ENCODE assay signal across 13 cellular contexts in genomic region chr10:77281719-77282118, GRCh38.
DNase-seq lines count a peak whose midpoint lies in the region; ATAC-seq and TF ChIP-seq lines count a peak whose summit lies in the region.
"Had no signal": no experiment of that assay in that cellular context is flagged by ENCODE, and none has a peak within 500 bp of the region (broad histone marks: within the 10 kb centered on the region; RNA-seq: fewer than 3 reads in every experiment).

No MANE protein-coding gene starts in this region.

- H3K9me3 Mint-ChIP-seq in activated CD8-positive, alpha-beta T cell treated with anti-CD3 and anti-CD28 coated beads, Interleukin-2, amount 10 ng/mL, durations not matched to agents 7 days and 5 days (ENCODE audit: insufficient read depth) = peaks cover 10% of the 10 kb centered on the region
- H3K9me3 Mint-ChIP-seq in immature natural killer cell (peaks cover 0 to 7% (median 0%) of the 10 kb centered on the region in 6 donors), WTC11 (peaks cover 3% of the 10 kb centered on the region; the same call in 1 of the 2 replicates)

- DNase-seq in Jurkat, Clone E6-1 (ENCODE audit: low read depth, low spot score) = peak; percentile 82
- peak; percentile 23 for DNase-seq in activated CD8-positive, alpha-beta T cell treated with anti-CD3 and anti-CD28 coated beads, Interleukin-2, amount 10 ng/mL, durations not matched to agents 7 days and 5 days
- peak; percentile 23 to 32 (median 26) for DNase-seq in immature natural killer cell
- no peak for DNase-seq in tibial artery
- DNase-seq in activated CD4-positive, alpha-beta T cell treated with anti-CD3 and anti-CD28 coated beads, Interleukin-2, amount 50 U/mL, for 1 hour = no peak
- DNase-seq in WTC11 (ENCODE audit: low spot score) = no peak
- DNase-seq: BE2C, H7, NCI-H146, NCI-H526 treated with DMSO at 0.1 percent for 48 hours, SK-N-SH had no signal

- no peak overlapping the region for H3K4me3 ChIP-seq in Jurkat, Clone E6-1 (ENCODE audit: low read length)
- no peak overlapping the region for H3K4me3 ChIP-seq in tibial artery

- H3K4me1 ChIP-seq in tibial artery = peaks cover 0 to 67% (median 25%) of the 10 kb centered on the region in 4 donors

- TF ChIP-seq CTCF in tibial artery (IDR thresholded peaks at IDR 0.05) = no peak
- no peak for TF ChIP-seq CTCF in WTC11 (IDR thresholded peaks at IDR 0.05)

- H3K27me3 Mint-ChIP-seq in activated CD8-positive, alpha-beta T cell treated with anti-CD3 and anti-CD28 coated beads, Interleukin-2, amount 10 ng/mL, durations not matched to agents 7 days and 5 days (ENCODE audit: low read depth) = peaks cover 42% of the 10 kb centered on the region
- H3K27me3 Mint-ChIP-seq in immature natural killer cell (ENCODE audit: low read depth in 3 of 3) (peaks cover 10 to 13% (median 13%) of the 10 kb centered on the region in 3 donors), WTC11 (ENCODE audit: low read depth) (no peaks in the 10 kb centered on the region; the same call in 1 of the 2 replicates)

- no peaks in the 10 kb centered on the region for H3K36me3 Mint-ChIP-seq in activated CD8-positive, alpha-beta T cell treated with anti-CD3 and anti-CD28 coated beads, Interleukin-2, amount 10 ng/mL, durations not matched to agents 7 days and 5 days (ENCODE audit: low read depth)
- H3K36me3 Mint-ChIP-seq in immature natural killer cell (peaks cover 4 to 5% (median 4%) of the 10 kb centered on the region in 3 donors), WTC11 (no peaks in the 10 kb centered on the region)

- POLR2A ChIA-PET in activated CD8-positive, alpha-beta T cell treated with anti-CD3 and anti-CD28 coated beads, Interleukin-2, amount 10 ng/mL, durations not matched to agents 7 days and 5 days (lab: Charles Lee) = no interaction called here
- POLR2A ChIA-PET in WTC11 (lab: Charles Lee) = no interaction called here

- CTCF ChIA-PET in activated CD8-positive, alpha-beta T cell treated with anti-CD3 and anti-CD28 coated beads, Interleukin-2, amount 10 ng/mL, durations not matched to agents 7 days and 5 days (lab: Charles Lee) = no interaction called here
- CTCF ChIA-PET in WTC11 (lab: Charles Lee) = no interaction called here

- H3K27ac ChIP-seq in tibial artery = peak overlapping the region; percentile 43

- intact Hi-C loops in tibial artery (cut with DNase I; ENCODE audit: low total_unique reads) = no loop called here

- H3K27me3 ChIP-seq in tibial artery = no peaks in the 10 kb centered on the region
- H3K27me3 ChIP-seq: BE2C had no signal

- no peak overlapping the region for H3K27ac Mint-ChIP-seq in activated CD8-positive, alpha-beta T cell treated with anti-CD3 and anti-CD28 coated beads, Interleukin-2, amount 10 ng/mL, durations not matched to agents 7 days and 5 days
- H3K27ac Mint-ChIP-seq in immature natural killer cell (no peak overlapping the region), WTC11 (no peak overlapping the region)

- H3K4me3 Mint-ChIP-seq in activated CD8-positive, alpha-beta T cell treated with anti-CD3 and anti-CD28 coated beads, Interleukin-2, amount 10 ng/mL, durations not matched to agents 7 days and 5 days = no peak overlapping the region
- H3K4me3 Mint-ChIP-seq in immature natural killer cell = peak overlapping the region in 4 of 5 donors; percentile 23 to 43 (median 41)
- no peak overlapping the region for H3K4me3 Mint-ChIP-seq in WTC11

- H3K4me1 Mint-ChIP-seq in activated CD8-positive, alpha-beta T cell treated with anti-CD3 and anti-CD28 coated beads, Interleukin-2, amount 10 ng/mL, durations not matched to agents 7 days and 5 days (ENCODE audit: low read depth) = peaks cover 25% of the 10 kb centered on the region
- peaks cover 25 to 38% of the 10 kb centered on the region in 2 donors for H3K4me1 Mint-ChIP-seq in immature natural killer cell
- H3K4me1 Mint-ChIP-seq in WTC11 = peaks cover 17% of the 10 kb centered on the region

- H3K9me3 ChIP-seq in tibial artery = no peaks in the 10 kb centered on the region
- H3K9me3 ChIP-seq: BE2C, SK-N-SH had no signal

- H3K36me3 ChIP-seq in tibial artery = no peaks in the 10 kb centered on the region
- H3K36me3 ChIP-seq: BE2C had no signal

- ATAC-seq in activated CD8-positive, alpha-beta T cell treated with anti-CD3 and anti-CD28 coated beads, Interleukin-2, amount 10 ng/mL, durations not matched to agents 7 days and 5 days = peak; percentile 55
- ATAC-seq in GM18873 (IDR thresholded peaks at IDR 0.05; ENCODE audit: low FRiP score, unreplicated experiment) (no peak), WTC11 (no peak)
- ATAC-seq: Right ventricle myocardium inferior had no signal

TF ChIP-seq in WTC11, 78 proteins besides CTCF, POLR2A, EP300 and RAD21 (continues in another document):
- no peak for TF ChIP-seq PRDM15 (CRISPR knock-in tag; IDR thresholded peaks at IDR 0.05)
- TF ChIP-seq SOX15 (CRISPR knock-in tag; IDR thresholded peaks at IDR 0.05) = no peak
- no peak for TF ChIP-seq TP53 (CRISPR knock-in tag; IDR thresholded peaks at IDR 0.05)
- no peak for TF ChIP-seq ZBTB21 (CRISPR knock-in tag; IDR thresholded peaks at IDR 0.05; ENCODE audit: borderline replicate concordance)
- TF ChIP-seq ZSCAN18 (CRISPR knock-in tag; IDR thresholded peaks at IDR 0.05) = no peak
- TF ChIP-seq ATF2 (CRISPR knock-in tag; IDR thresholded peaks at IDR 0.05; ENCODE audit: borderline replicate concordance, low read depth) = no peak
- TF ChIP-seq GTF2I (CRISPR knock-in tag; conservative IDR thresholded peaks at IDR 0.05) = no peak
- no peak for TF ChIP-seq ATF6 (CRISPR knock-in tag; IDR thresholded peaks at IDR 0.05)
- no peak for TF ChIP-seq ZNF263 (CRISPR knock-in tag; IDR thresholded peaks at IDR 0.05; ENCODE audit: low read depth)
- TF ChIP-seq ZNF671 (CRISPR knock-in tag; IDR thresholded peaks at IDR 0.05) = no peak

Comparison
In these comparisons a context has a peak if more than half of its experiments do, and no peak if none do; other contexts are left out.
1. DNase-seq: peak in Jurkat, Clone E6-1 (single experiment), activated CD8-positive, alpha-beta T cell treated with anti-CD3 and anti-CD28 coated beads, Interleukin-2, amount 10 ng/mL, durations not matched to agents 7 days and 5 days (single experiment) and immature natural killer cell (3 of 3); none in tibial artery (0 of 2), activated CD4-positive, alpha-beta T cell treated with anti-CD3 and anti-CD28 coated beads, Interleukin-2, amount 50 U/mL, for 1 hour (single experiment) and WTC11 (single experiment).
2. H3K4me3 Mint-ChIP-seq: peak in immature natural killer cell (4 of 5); none in activated CD8-positive, alpha-beta T cell treated with anti-CD3 and anti-CD28 coated beads, Interleukin-2, amount 10 ng/mL, durations not matched to agents 7 days and 5 days (single experiment) and WTC11 (single experiment).